Comparison of ENCODE assay signal across 8 cellular contexts in genomic region chr22:27802389-27803079, GRCh38.
DNase-seq lines count a peak whose midpoint lies in the region; ATAC-seq lines count a peak whose summit lies in the region.

No MANE protein-coding gene starts in this region.

- peaks cover 14 to 21% of the 10 kb centered on the region in 2 donors for H3K27me3 ChIP-seq in duodenal mucosa (ENCODE audit: control insufficient read depth in 1 of 2, insufficient read depth in 2 of 2, low read length in 2 of 2)
- peaks cover 0 to 37% of the 10 kb centered on the region in 2 donors for H3K27me3 ChIP-seq in muscle layer of colon (ENCODE audit: control insufficient read depth in 1 of 2, insufficient read depth in 2 of 2, low read length in 2 of 2)

- no peak for ATAC-seq in GM19455 (IDR thresholded peaks at IDR 0.05; ENCODE audit: unreplicated experiment)
- no peak for ATAC-seq in GM18870 (IDR thresholded peaks at IDR 0.05; ENCODE audit: unreplicated experiment)

- H3K27ac ChIP-seq in duodenal mucosa (ENCODE audit: low read depth, low read length): no peak overlapping the region
- H3K27ac ChIP-seq in muscle layer of colon (ENCODE audit: low read depth, low read length): peak overlapping the region; percentile 58

- H3K9me3 ChIP-seq in duodenal mucosa (ENCODE audit: control insufficient read depth in 1 of 2, low read length in 2 of 2) (no peaks in the 10 kb centered on the region), muscle layer of colon (ENCODE audit: low read length) (no peaks in the 10 kb centered on the region)

- H3K4me1 ChIP-seq in duodenal mucosa (ENCODE audit: control insufficient read depth in 1 of 2, insufficient read depth in 2 of 2, low read length in 2 of 2): peaks cover 0 to 16% of the 10 kb centered on the region in 2 donors
- peaks cover 7% of the 10 kb centered on the region for H3K4me1 ChIP-seq in muscle layer of colon (ENCODE audit: insufficient read depth, low read length)

- DNase-seq in stimulated activated CD4-positive, alpha-beta T cell treated with anti-CD3 and anti-CD28 coated beads, Interleukin-4, amount 100 ng/mL, for 24 hours: peak; percentile 6
- DNase-seq in stimulated activated CD4-positive, alpha-beta T cell treated with anti-CD3 and anti-CD28 coated beads, Interleukin-15, amount 100 ng/mL, for 24 hours: no peak
- no peak for DNase-seq in NCI-H187 (lab: John Stamatoyannopoulos, UW)
- no peak for DNase-seq in LoVo (ENCODE audit: low spot score)

- H3K9ac ChIP-seq in duodenal mucosa (ENCODE audit: low read depth in 1 of 2, low read length in 2 of 2) (peak overlapping the region in 1 of 2 donors; percentile 25), muscle layer of colon (ENCODE audit: low read length) (peak overlapping the region; percentile 9)

- H3K4me3 ChIP-seq in duodenal mucosa (ENCODE audit: low read depth in 1 of 2, low read length in 2 of 2) (peak overlapping the region; percentile 70 to 73), muscle layer of colon (ENCODE audit: low read depth in 1 of 2, low read length in 2 of 2) (peak overlapping the region; percentile 68 to 89)

- H3K36me3 ChIP-seq in duodenal mucosa (ENCODE audit: control insufficient read depth in 1 of 2, insufficient read depth in 2 of 2, low read length in 2 of 2) (no peaks in the 10 kb centered on the region), muscle layer of colon (ENCODE audit: insufficient read depth, low read length) (no peaks in the 10 kb centered on the region)
